7 cellular contexts compared by ENCODE assay signal in genomic region chr11:76672431-76673163, GRCh38. TPM values are rescaled to one million over a fixed set of nuclear protein-coding genes. Genes with fewer than 3 reads are reported as not detected.
DNase-seq lines count a peak whose midpoint lies in the region; ATAC-seq and TF ChIP-seq lines count a peak whose summit lies in the region.

No MANE protein-coding gene starts in this region.

- peak; percentile 67 for DNase-seq in activated CD4-positive, CD25-positive, alpha-beta regulatory T cell treated with anti-CD3 and anti-CD28 coated beads, Interleukin-2, amount 50 U/mL, for 72 hours
- DNase-seq in left lobe of liver (ENCODE audit: low spot score), result no peak
- DNase-seq in omental fat pad (ENCODE audit: low spot score), result no peak
- DNase-seq in DMS 273 (lab: John Stamatoyannopoulos, UW; ENCODE audit: unreplicated experiment), result no peak
- no peak for DNase-seq in NCI-H1417 treated with DMSO at 0.1 percent for 48 hours (lab: John Stamatoyannopoulos, UW)

- ATAC-seq in GM19324 (IDR thresholded peaks at IDR 0.05; ENCODE audit: low FRiP score, unreplicated experiment), result peak; percentile 54
- peak; percentile 40 for ATAC-seq in HG03039 (IDR thresholded peaks at IDR 0.05; ENCODE audit: unreplicated experiment)
- peak; percentile 33 for ATAC-seq in left lobe of liver
- no peak for ATAC-seq in omental fat pad (ENCODE audit: low FRiP score)

- TF ChIP-seq CTCF in omental fat pad (IDR thresholded peaks at IDR 0.05), result no peak

RNA-seq across cellular contexts. Expression of gene LRRC32, which starts 2.0 kb away (rescaled TPM):
- 10.5 TPM for total RNA-seq in left lobe of liver
- 100 to 1,000 TPM in 1 of 4 donors, 10 to 100 TPM in 3; 18.7 to 222 (median 68.7) TPM for total RNA-seq in omental fat pad
